24 cellular contexts compared by ENCODE assay signal in genomic region chr14:23910876-23911210, GRCh38.
"Had no signal": no experiment of that assay in that cellular context is flagged by ENCODE, and none has a peak within 500 bp of the region (broad histone marks: within the 10 kb centered on the region; RNA-seq: fewer than 3 reads in every experiment).

No MANE protein-coding gene starts in this region.

- H3K27ac Mint-ChIP-seq: activated B cell treated with CpG ODN at 0.5 μM for 24 hours; activated naive CD8-positive, alpha-beta T cell; activated T-cell treated with anti-CD3 and anti-CD28 coated beads, Interleukin-2, amount 50 U/mL, for 72 hours; memory B cell; stimulated activated memory B cell treated with anti-CD40 and anti-IgM and Interleukin-4, amounts not matched to agents 10 μg/mL and 1 μg/mL and 100 μg/mL, for 72 hours had no signal

- H3K4me3 Mint-ChIP-seq: activated B cell treated with CpG ODN at 0.5 μM for 24 hours; activated naive CD8-positive, alpha-beta T cell; activated T-cell treated with anti-CD3 and anti-CD28 coated beads, Interleukin-2, amount 50 U/mL, for 72 hours; memory B cell; naive thymus-derived CD8-positive, alpha-beta T cell; neural crest cell; stimulated activated memory B cell treated with anti-CD40 and anti-IgM and Interleukin-4, amounts not matched to agents 10 μg/mL and 1 μg/mL and 100 μg/mL, for 72 hours had no signal

- H3K36me3 Mint-ChIP-seq: memory B cell; naive thymus-derived CD8-positive, alpha-beta T cell; stimulated activated memory B cell treated with anti-CD40 and anti-IgM and Interleukin-4, amounts not matched to agents 10 μg/mL and 1 μg/mL and 100 μg/mL, for 72 hours had no signal

- H3K36me3 ChIP-seq: gastroesophageal sphincter, pancreas, prostate gland, stomach, thyroid gland, upper lobe of right lung had no signal

- H3K9me3 ChIP-seq: gastroesophageal sphincter, pancreas, prostate gland, stomach, thyroid gland, upper lobe of right lung had no signal

- H3K27ac ChIP-seq: coronary artery, dorsolateral prefrontal cortex, gastroesophageal sphincter, pancreas, prostate gland, stomach, thyroid gland, upper lobe of right lung had no signal

- H3K4me1 ChIP-seq: gastroesophageal sphincter, prostate gland, thyroid gland, upper lobe of right lung had no signal

- H3K4me3 ChIP-seq: coronary artery, dorsolateral prefrontal cortex, gastroesophageal sphincter, pancreas, prostate gland, smooth muscle cell, stomach, thyroid gland, upper lobe of right lung had no signal

- H3K9me3 Mint-ChIP-seq: activated B cell treated with CpG ODN at 0.5 μM for 24 hours; activated T-cell treated with anti-CD3 and anti-CD28 coated beads, Interleukin-2, amount 50 U/mL, for 72 hours; naive thymus-derived CD8-positive, alpha-beta T cell; stimulated activated memory B cell treated with anti-CD40 and anti-IgM and Interleukin-4, amounts not matched to agents 10 μg/mL and 1 μg/mL and 100 μg/mL, for 72 hours had no signal

- H3K4me2 ChIP-seq: smooth muscle cell had no signal

- DNase-seq: activated B cell treated with CpG ODN at 0.5 μM for 24 hours; activated CD4-positive, alpha-beta T cell treated with anti-CD3 and anti-CD28 coated beads, Interleukin-2, amount 50 U/mL, for 1 hour; activated naive CD4-positive, alpha-beta T cell treated with Interleukin-2 at 50 U/mL for 16 hours; activated T-cell treated with anti-CD3 and anti-CD28 coated beads for 4 hours; cerebellar nuclear complex; effector memory CD4-positive, alpha-beta T cell; hippocampal formation; stimulated activated CD4-positive, alpha-beta T cell treated with anti-CD3 and anti-CD28 coated beads, Interleukin-4, amount 100 ng/mL, for 4 hours; T-helper 2 cell; upper lobe of right lung had no signal

- H3K4me1 Mint-ChIP-seq: activated B cell treated with CpG ODN at 0.5 μM for 24 hours; memory B cell; naive thymus-derived CD8-positive, alpha-beta T cell; neural crest cell; stimulated activated memory B cell treated with anti-CD40 and anti-IgM and Interleukin-4, amounts not matched to agents 10 μg/mL and 1 μg/mL and 100 μg/mL, for 72 hours had no signal

- H3K27me3 ChIP-seq: dorsolateral prefrontal cortex, pancreas, stomach, thyroid gland, upper lobe of right lung had no signal
